In the genomic region with DNA sequence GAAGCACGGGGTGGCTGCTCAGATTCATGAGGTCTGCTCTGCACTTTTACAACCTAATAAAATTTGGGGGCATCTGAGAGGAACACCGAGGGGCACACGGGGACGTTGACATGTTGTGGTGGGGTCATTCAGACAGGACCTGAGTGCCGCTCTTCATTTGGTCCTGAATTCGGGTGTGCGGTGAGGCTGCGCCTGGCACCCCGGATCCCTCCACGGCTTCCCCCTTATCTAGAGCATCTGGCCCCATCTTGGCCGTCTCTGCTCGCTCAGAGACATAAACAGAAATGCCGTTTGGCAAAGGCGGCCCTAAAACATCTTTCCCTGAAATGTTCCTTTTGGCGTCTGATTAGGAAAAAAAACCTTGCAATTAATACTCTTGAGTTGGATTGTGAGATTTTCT, we compare ENCODE assay signal across 18 cellular contexts.
A peak's percentile ranks its signal among the peaks of the same experiment; 100 is the strongest.
DNase-seq lines count a peak whose midpoint lies in the region; ATAC-seq and TF ChIP-seq lines count a peak whose summit lies in the region.
"Had no signal": no experiment of that assay in that cellular context is flagged by ENCODE, and none has a peak within 500 bp of the region (broad histone marks: within the 10 kb centered on the region; RNA-seq: fewer than 3 reads in every experiment).

No MANE protein-coding gene starts in this region.

- DNase-seq in hepatocyte (ENCODE audit: low spot score) (no peak), thoracic aorta (ENCODE audit: low spot score) (no peak), midbrain (lab: John Stamatoyannopoulos, UW) (no peak), mucosa of descending colon (no peak)
- no peak for DNase-seq in stimulated activated CD8-positive, alpha-beta memory T cell treated with anti-CD3 and anti-CD28 coated beads, Interleukin-4, amount 100 ng/mL, for 48 hours
- DNase-seq: Caco-2; CD4-positive, CD25-positive, alpha-beta regulatory T cell; CD8-positive, alpha-beta T cell; DMS153; EL; GDM1; GM23248; H7; HCEC 1CT had no signal

- ATAC-seq in thoracic aorta (ENCODE audit: insufficient number of reproducible peaks, low FRiP score, low read depth) = no peak
- ATAC-seq in mucosa of descending colon = no peak
- ATAC-seq: CD8-positive, alpha-beta T cell; GM12878 had no signal

- H3K27me3 ChIP-seq in hepatocyte (no peaks in the 10 kb centered on the region), thoracic aorta (replicated peaks; ENCODE audit: insufficient read depth) (no peaks in the 10 kb centered on the region)

- WGBS in hepatocyte (ENCODE audit: low lambda C conversion rate, missing lambda C conversion rate) = 69% methylated on average over 15 of the region's 15 CpGs

- peak overlapping the region; percentile 57 for H3K4me2 ChIP-seq in hepatocyte
- H3K4me2 ChIP-seq: BLaER1 had no signal

- H3K27ac ChIP-seq in VCaP (peak overlapping the region; percentile 92), hepatocyte (no peak overlapping the region), thoracic aorta (peak overlapping the region; percentile 33 to 59)
- H3K27ac ChIP-seq: BLaER1, C4-2B, GM23248 had no signal

- H4K20me1 ChIP-seq in hepatocyte (ENCODE audit: insufficient read depth, poor library complexity, severe bottlenecking) = no peaks in the 10 kb centered on the region

- TF ChIP-seq CTCF in VCaP (conservative IDR thresholded peaks at IDR 0.05) = no peak
- no peak for TF ChIP-seq CTCF in hepatocyte (IDR thresholded peaks at IDR 0.05; ENCODE audit: poor library complexity)
- TF ChIP-seq CTCF in thoracic aorta (IDR thresholded peaks at IDR 0.05) = no peak
- TF ChIP-seq CTCF in mucosa of descending colon (IDR thresholded peaks at IDR 0.05) = no peak

- H3K79me2 ChIP-seq in hepatocyte = no peaks in the 10 kb centered on the region

- no peak overlapping the region for H2AFZ ChIP-seq in hepatocyte
- H2AFZ ChIP-seq: GM23248 had no signal

- intact Hi-C loops in mucosa of descending colon (cut with DNase I, micrococcal nuclease) = no loop called here

- H3K9me2 ChIP-seq in hepatocyte (replicated peaks; ENCODE audit: insufficient read depth) = no peaks in the 10 kb centered on the region

- H3K36me3 ChIP-seq in hepatocyte (replicated peaks; ENCODE audit: insufficient read depth, low read depth) (no peaks in the 10 kb centered on the region), thoracic aorta (no peaks in the 10 kb centered on the region), mucosa of descending colon (ENCODE audit: low read depth) (no peaks in the 10 kb centered on the region)
- H3K36me3 ChIP-seq: BLaER1 had no signal

- H3K4me1 ChIP-seq in hepatocyte (ENCODE audit: insufficient read depth) = peaks cover 43% of the 10 kb centered on the region
- peaks cover 21 to 57% of the 10 kb centered on the region in 2 donors for H3K4me1 ChIP-seq in thoracic aorta (ENCODE audit: control insufficient read depth in 1 of 2, low read depth in 2 of 2)
- peaks cover 4% of the 10 kb centered on the region for H3K4me1 ChIP-seq in mucosa of descending colon (ENCODE audit: low read depth)

- H3K4me3 ChIP-seq in hepatocyte (no peak overlapping the region), thoracic aorta (no peak overlapping the region), mucosa of descending colon (no peak overlapping the region)
- H3K4me3 ChIP-seq: BLaER1, GM12878, GM23248 had no signal

- H3K9me3 ChIP-seq in hepatocyte (ENCODE audit: low read depth) = no peaks in the 10 kb centered on the region
- no peaks in the 10 kb centered on the region for H3K9me3 ChIP-seq in thoracic aorta
- H3K9me3 ChIP-seq in mucosa of descending colon = no peaks in the 10 kb centered on the region
- H3K9me3 ChIP-seq: BLaER1, Caco-2 had no signal
